8 cellular contexts compared by ENCODE assay signal in the genomic region with DNA sequence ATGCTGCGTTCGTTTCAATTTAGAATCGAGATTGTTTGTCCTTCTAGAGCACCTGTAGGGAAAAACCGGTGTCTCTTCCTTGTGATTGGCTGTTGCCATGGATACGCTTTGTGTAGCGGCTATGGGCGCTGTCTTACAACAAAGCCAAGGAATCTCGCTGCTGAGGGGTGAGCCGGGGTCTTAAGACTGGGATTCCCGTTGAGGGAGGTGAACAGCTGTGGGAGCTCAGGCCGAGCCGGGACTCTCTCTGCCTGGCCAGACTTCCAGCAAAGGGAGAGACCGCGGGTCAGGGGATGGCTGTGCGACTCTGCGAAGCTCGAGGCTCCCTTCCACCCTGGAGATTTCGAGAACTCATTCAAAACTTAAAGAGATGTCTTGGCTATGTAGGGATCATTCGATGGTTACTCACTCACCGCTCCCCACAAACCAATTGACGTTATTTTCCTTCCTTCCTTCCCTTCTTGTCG. TPM values are rescaled to one million over a fixed set of nuclear protein-coding genes. Genes with fewer than 3 reads are reported as not detected.
DNase-seq lines count a peak whose midpoint lies in the region; ATAC-seq and TF ChIP-seq lines count a peak whose summit lies in the region.

Gene LRRIQ1 (plus strand): TSS at position 111 of the 467 bp plus-strand sequence. CDS start 1,826 bp downstream, outside the sequence.
Gene TSPAN19 (minus strand): TSS at position 37 of the 467 bp plus-strand sequence. CDS start 6,331 bp downstream, outside the sequence.

- intact Hi-C loops in CD4-positive, alpha-beta T cell (cut with DNase I, micrococcal nuclease) = no loop called here

- H3K79me2 ChIP-seq in neural cell (replicated peaks; ENCODE audit: insufficient read depth, low read length) = no peaks in the 10 kb centered on the region

- H3K27ac Mint-ChIP-seq in CD4-positive, alpha-beta T cell = no peak within 1 kb of the TSS

- TF ChIP-seq CTCF in CD4-positive, alpha-beta T cell (IDR thresholded peaks at IDR 0.05) = no peak
- no peak for TF ChIP-seq CTCF in gastroesophageal sphincter (IDR thresholded peaks at IDR 0.05)
- TF ChIP-seq CTCF in neural cell (IDR thresholded peaks at IDR 0.05; ENCODE audit: poor library complexity, severe bottlenecking) = no peak

- no peaks in the 10 kb centered on the region for H3K9me2 ChIP-seq in neural cell (ENCODE audit: insufficient read depth, low read length)

- H3F3A ChIP-seq in neural cell (ENCODE audit: insufficient read depth, low read length, poor library complexity, severe bottlenecking) = no peaks in the 10 kb centered on the region

- 2 to 3% methylated on average over 7 to 17 of the region's 22 CpGs for WGBS in gastroesophageal sphincter (ENCODE audit: low coverage in 1 of 2), 2 donors

- peak within 1 kb of the TSS; percentile 72 for H3K4me3 Mint-ChIP-seq in CD4-positive, alpha-beta T cell

- no peak within 1 kb of the TSS for H3K27ac ChIP-seq in CD4-positive, alpha-beta T cell (ENCODE audit: low read depth, low read length)
- H3K27ac ChIP-seq in gastroesophageal sphincter (no peak within 1 kb of the TSS), neural cell (ENCODE audit: low read length) (peak within 1 kb of the TSS; percentile 65)

- H3K4me3 ChIP-seq in gastroesophageal sphincter (peak within 1 kb of the TSS; percentile 57), neural cell (ENCODE audit: low read length) (peak within 1 kb of the TSS; percentile 73)

- peak in 2 of 10 experiments; percentile 0 to 5 for DNase-seq in CD4-positive, alpha-beta T cell
- DNase-seq in NCI-H510A treated with DMSO at 0.1 percent for 48 hours (lab: John Stamatoyannopoulos, UW) (peak; percentile 88), activated T-helper 1 cell treated with Interleukin-2 at 50 U/mL for 16 hours (ENCODE audit: low read depth) (peak; percentile 0), activated gamma-delta T cell treated with Interleukin-2 at 50 U/mL for 16 hours (no peak)

- no peaks in the 10 kb centered on the region for H3K27me3 ChIP-seq in CD4-positive, alpha-beta T cell (ENCODE audit: control insufficient read depth, insufficient read depth, low read length)
- H3K27me3 ChIP-seq in gastroesophageal sphincter (peaks cover 3% of the 10 kb centered on the region), neural cell (ENCODE audit: insufficient read depth, low read depth, low read length) (no peaks in the 10 kb centered on the region)

- peak within 1 kb of the TSS; percentile 67 for H2AFZ ChIP-seq in neural cell (ENCODE audit: low read depth, low read length)

- H3K9me3 Mint-ChIP-seq in CD4-positive, alpha-beta T cell = no peaks in the 10 kb centered on the region

- H3K36me3 Mint-ChIP-seq in CD4-positive, alpha-beta T cell (ENCODE audit: low read depth) = no peaks in the 10 kb centered on the region

- no peaks in the 10 kb centered on the region for H3K4me1 Mint-ChIP-seq in CD4-positive, alpha-beta T cell (ENCODE audit: low read depth)

- ATAC-seq in CD4-positive, alpha-beta T cell (ENCODE audit: poor library complexity) = peak; percentile 26
- ATAC-seq in GM19328 (IDR thresholded peaks at IDR 0.05; ENCODE audit: unreplicated experiment) (peak; percentile 98), HG03354 (IDR thresholded peaks at IDR 0.05; ENCODE audit: poor library complexity, severe bottlenecking, unreplicated experiment) (peak; percentile 92), gastroesophageal sphincter (peak; percentile 81)

- POLR2A ChIA-PET in CD4-positive, alpha-beta T cell (lab: Charles Lee) = no interaction called here

- CTCF ChIA-PET in CD4-positive, alpha-beta T cell (lab: Charles Lee) = no interaction called here

- H3K4me1 ChIP-seq in gastroesophageal sphincter = peaks cover 0 to 9% (median 0%) of the 10 kb centered on the region in 3 donors

- peak within 1 kb of the TSS; percentile 91 for H3K4me2 ChIP-seq in neural cell (ENCODE audit: low read length)

- H3K9ac ChIP-seq in neural cell (ENCODE audit: low read length) = peak within 1 kb of the TSS; percentile 64

- TF ChIP-seq EP300 in gastroesophageal sphincter (IDR thresholded peaks at IDR 0.05) = no peak
- peak; percentile 39 for TF ChIP-seq EP300 in neural cell (conservative IDR thresholded peaks at IDR 0.05; ENCODE audit: poor library complexity, severe bottlenecking)

- H3K27me3 Mint-ChIP-seq in CD4-positive, alpha-beta T cell = peaks cover 19% of the 10 kb centered on the region

- no peaks in the 10 kb centered on the region for H3K9me3 ChIP-seq in CD4-positive, alpha-beta T cell (ENCODE audit: control insufficient read depth, low read length)
- no peaks in the 10 kb centered on the region for H3K9me3 ChIP-seq in gastroesophageal sphincter
- H3K9me3 ChIP-seq in neural cell (ENCODE audit: low read length) = no peaks in the 10 kb centered on the region

- TF ChIP-seq RAD21 in neural cell (conservative IDR thresholded peaks at IDR 0.05) = no peak

- no peaks in the 10 kb centered on the region for H3K36me3 ChIP-seq in gastroesophageal sphincter
- no peaks in the 10 kb centered on the region for H3K36me3 ChIP-seq in neural cell (ENCODE audit: insufficient read depth, low read length)

- TF ChIP-seq POLR2A in gastroesophageal sphincter (IDR thresholded peaks at IDR 0.05) = no peak

- H4K20me1 ChIP-seq in neural cell (ENCODE audit: insufficient read depth) = no peaks in the 10 kb centered on the region

TF ChIP-seq in neural cell, 6 proteins besides CTCF, POLR2A, EP300 and RAD21:
- TF ChIP-seq SMC3 (conservative IDR thresholded peaks at IDR 0.05; ENCODE audit: poor library complexity) (no peak), MXI1 (conservative IDR thresholded peaks at IDR 0.05; ENCODE audit: poor library complexity, severe bottlenecking) (peak; percentile 92), EZH2 (IDR thresholded peaks at IDR 0.05; ENCODE audit: borderline replicate concordance, insufficient read depth, low read length, poor library complexity, severe bottlenecking) (no peak), TAF1 (IDR thresholded peaks at IDR 0.05; ENCODE audit: low read depth) (peak; percentile 51), POLR2AphosphoS5 (IDR thresholded peaks at IDR 0.05) (peak; percentile 84)
- TF ChIP-seq, protein P1, sequence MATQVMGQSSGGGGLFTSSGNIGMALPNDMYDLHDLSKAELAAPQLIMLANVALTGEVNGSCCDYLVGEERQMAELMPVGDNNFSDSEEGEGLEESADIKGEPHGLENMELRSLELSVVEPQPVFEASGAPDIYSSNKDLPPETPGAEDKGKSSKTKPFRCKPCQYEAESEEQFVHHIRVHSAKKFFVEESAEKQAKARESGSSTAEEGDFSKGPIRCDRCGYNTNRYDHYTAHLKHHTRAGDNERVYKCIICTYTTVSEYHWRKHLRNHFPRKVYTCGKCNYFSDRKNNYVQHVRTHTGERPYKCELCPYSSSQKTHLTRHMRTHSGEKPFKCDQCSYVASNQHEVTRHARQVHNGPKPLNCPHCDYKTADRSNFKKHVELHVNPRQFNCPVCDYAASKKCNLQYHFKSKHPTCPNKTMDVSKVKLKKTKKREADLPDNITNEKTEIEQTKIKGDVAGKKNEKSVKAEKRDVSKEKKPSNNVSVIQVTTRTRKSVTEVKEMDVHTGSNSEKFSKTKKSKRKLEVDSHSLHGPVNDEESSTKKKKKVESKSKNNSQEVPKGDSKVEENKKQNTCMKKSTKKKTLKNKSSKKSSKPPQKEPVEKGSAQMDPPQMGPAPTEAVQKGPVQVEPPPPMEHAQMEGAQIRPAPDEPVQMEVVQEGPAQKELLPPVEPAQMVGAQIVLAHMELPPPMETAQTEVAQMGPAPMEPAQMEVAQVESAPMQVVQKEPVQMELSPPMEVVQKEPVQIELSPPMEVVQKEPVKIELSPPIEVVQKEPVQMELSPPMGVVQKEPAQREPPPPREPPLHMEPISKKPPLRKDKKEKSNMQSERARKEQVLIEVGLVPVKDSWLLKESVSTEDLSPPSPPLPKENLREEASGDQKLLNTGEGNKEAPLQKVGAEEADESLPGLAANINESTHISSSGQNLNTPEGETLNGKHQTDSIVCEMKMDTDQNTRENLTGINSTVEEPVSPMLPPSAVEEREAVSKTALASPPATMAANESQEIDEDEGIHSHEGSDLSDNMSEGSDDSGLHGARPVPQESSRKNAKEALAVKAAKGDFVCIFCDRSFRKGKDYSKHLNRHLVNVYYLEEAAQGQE (IDR thresholded peaks at IDR 0.05; ENCODE audit: borderline replicate concordance) = peak; percentile 66

RNA-seq across cellular contexts. Expression of gene LRRIQ1, which starts in this region (rescaled TPM):
- total RNA-seq in CD4-positive, alpha-beta T cell = not detected
- total RNA-seq in gastroesophageal sphincter = 1 to 10 TPM in 1 of 4 donors, under 1 TPM in 2, not detected in 1; 0.31 to 1.4 (median 0.54) TPM
- 11.1 and 11.8 TPM in 2 replicates for polyA plus RNA-seq in neural cell
- polyA minus RNA-seq in neural cell = 18.5 and 19.9 TPM in 2 replicates

RNA-seq across cellular contexts. Expression of gene TSPAN19, which starts in this region (rescaled TPM):
- not detected for total RNA-seq in CD4-positive, alpha-beta T cell
- total RNA-seq in gastroesophageal sphincter = under 1 TPM in 1 of 4 donors, not detected in 3; 0.10 TPM
- polyA plus RNA-seq in neural cell = 3.5 and 4.8 TPM in 2 replicates
- polyA minus RNA-seq in neural cell = 0.97 TPM in 1 of 2 replicates, not detected in the other

Comparison
In these comparisons a context has a peak if more than half of its experiments do, and no peak if none do; other contexts are left out.
1. Peak in ATAC-seq in CD4-positive, alpha-beta T cell; RNA of the genes that start here not detected or under 1 TPM.
2. ATAC-seq: peak in every context shown above with its lines; median percentile 98 in GM19328; 92 in HG03354; 81 in gastroesophageal sphincter; 26 in CD4-positive, alpha-beta T cell.